In the genomic region with DNA sequence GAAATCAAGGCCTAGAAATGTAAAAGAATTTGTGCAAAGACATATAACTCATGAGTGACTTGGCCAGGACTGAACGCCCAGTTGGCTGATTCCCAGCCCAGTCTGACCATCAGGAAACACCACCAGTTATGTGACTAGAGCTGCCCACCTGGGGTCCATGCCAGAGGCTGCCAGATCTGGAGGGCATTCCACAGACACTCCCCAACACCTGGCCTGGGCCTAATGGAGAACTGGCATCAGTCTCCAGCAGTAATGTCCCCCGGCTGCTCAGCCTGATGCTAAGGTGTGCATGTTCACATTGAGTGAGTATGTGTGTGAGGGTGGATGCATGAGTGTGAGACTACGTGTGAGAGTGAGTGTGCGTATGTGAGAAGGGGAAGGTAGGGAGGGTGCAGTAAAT, we compare ENCODE assay signal across 17 cellular contexts. TPM values are rescaled to one million over a fixed set of nuclear protein-coding genes. Genes with fewer than 3 reads are reported as not detected.
DNase-seq lines count a peak whose midpoint lies in the region; ATAC-seq, FAIRE-seq and TF ChIP-seq lines count a peak whose summit lies in the region.
"Had no signal": no experiment of that assay in that cellular context is flagged by ENCODE, and none has a peak within 500 bp of the region (broad histone marks: within the 10 kb centered on the region; RNA-seq: fewer than 3 reads in every experiment).

No MANE protein-coding gene starts in this region.

- H3K27ac Mint-ChIP-seq in immature natural killer cell, result peak overlapping the region in 5 of 6 donors; percentile 15 to 76 (median 36)
- no peak overlapping the region for H3K27ac Mint-ChIP-seq in stimulated activated memory B cell treated with anti-CD40 and anti-IgM and Interleukin-4, amounts not matched to agents 10 μg/mL and 1 μg/mL and 100 μg/mL, for 72 hours

- H2AK9ac ChIP-seq in IMR-90 (replicated peaks; ENCODE audit: low read depth, low read length, poor library complexity), result peak overlapping the region; percentile 62

- peaks cover 9% of the 10 kb centered on the region for H3K9me1 ChIP-seq in IMR-90 (ENCODE audit: insufficient read depth, low read length)

- H3K9me3 Mint-ChIP-seq in immature natural killer cell, result no peaks in the 10 kb centered on the region
- H3K9me3 Mint-ChIP-seq in stimulated activated memory B cell treated with anti-CD40 and anti-IgM and Interleukin-4, amounts not matched to agents 10 μg/mL and 1 μg/mL and 100 μg/mL, for 72 hours, result no peaks in the 10 kb centered on the region

- peak overlapping the region; percentile 16; the same call in 1 of the 2 replicates for H4K91ac ChIP-seq in IMR-90 (ENCODE audit: insufficient read depth, low read depth, low read length)

- peak overlapping the region; percentile 69 for H3K4ac ChIP-seq in IMR-90 (ENCODE audit: low read depth, low read length)

- H2AFZ ChIP-seq in IMR-90 (replicated peaks; ENCODE audit: low read length, poor library complexity), result peak overlapping the region; percentile 82

- dilution Hi-C loops in IMR-90 (cut with HindIII; ENCODE audit: low sequenced_read_pairs, unreplicated experiment), result no loop called here

- H3K4me1 ChIP-seq in A549 (peaks cover 21% of the 10 kb centered on the region; the same call in 2 of the 3 replicates), IMR-90 (ENCODE audit: control insufficient read depth, insufficient read depth, low read length) (peaks cover 10% of the 10 kb centered on the region)
- H3K4me1 ChIP-seq in effector memory CD4-positive, alpha-beta T cell (ENCODE audit: control insufficient read depth, insufficient read depth, low read length, poor library complexity, severe bottlenecking), result no peaks in the 10 kb centered on the region
- H3K4me1 ChIP-seq: Caco-2 had no signal

- H3K4me1 Mint-ChIP-seq in immature natural killer cell, result peaks cover 11 to 20% of the 10 kb centered on the region in 2 donors
- H3K4me1 Mint-ChIP-seq in stimulated activated memory B cell treated with anti-CD40 and anti-IgM and Interleukin-4, amounts not matched to agents 10 μg/mL and 1 μg/mL and 100 μg/mL, for 72 hours, result peaks cover 8% of the 10 kb centered on the region

- POLR2A ChIA-PET in A549 (lab: Yijun Ruan, JAX) (no interaction called here), IMR-90 (lab: Charles Lee; ENCODE audit: unreplicated experiment) (no interaction called here)

- 0 out of 4 replicates have a peak overlapping the region, but pooled peaks of 1 of the 2 experiments have one; percentile 14 for H4K8ac ChIP-seq in IMR-90 (ENCODE audit: low read depth in 2 of 2, low read length in 2 of 2)

- H2BK5ac ChIP-seq in IMR-90 (ENCODE audit: low read depth, low read length, poor library complexity, severe bottlenecking), result peak overlapping the region; percentile 65

- H3K36me3 ChIP-seq in IMR-90 (ENCODE audit: control insufficient read depth, insufficient read depth, low read length), result no peaks in the 10 kb centered on the region
- no peaks in the 10 kb centered on the region for H3K36me3 ChIP-seq in effector memory CD4-positive, alpha-beta T cell (ENCODE audit: control insufficient read depth, insufficient read depth, low read length)

- H3K14ac ChIP-seq in IMR-90 (replicated peaks; ENCODE audit: low read depth, low read length), result peak overlapping the region; percentile 62; the same call in 1 of the 2 replicates

- no peak for DNase-seq in A549 (ENCODE audit: low read depth in 1 of 2, low spot score in 1 of 2)
- DNase-seq in IMR-90, result no peak
- DNase-seq in immature natural killer cell, result no peak
- no peak for DNase-seq in effector memory CD4-positive, alpha-beta T cell
- DNase-seq in GM19239 (ENCODE audit: insufficient read length, low spot score), result no peak
- no peak for DNase-seq in MV-4-11 (lab: John Stamatoyannopoulos, UW)
- DNase-seq: AML-193, Caco-2, H9, Kasumi-1, MM.1S, NCI-H1105, NCI-H187, NCI-H526 treated with DMSO at 0.1 percent for 48 hours had no signal

- TF ChIP-seq CTCF in A549 (IDR thresholded peaks at IDR 0.05) (no peak), IMR-90 (conservative IDR thresholded peaks at IDR 0.05; ENCODE audit: low read depth, low read length) (no peak)

- H3K56ac ChIP-seq in IMR-90 (ENCODE audit: extremely low read depth, insufficient read depth, low read length), result no peak overlapping the region

- in situ Hi-C loops in IMR-90 (cut with MboI; ENCODE audit: low sequenced_read_pairs), result no loop called here

- peak overlapping the region; percentile 68 for H2BK120ac ChIP-seq in IMR-90 (ENCODE audit: low read depth, low read length)

- no peaks in the 10 kb centered on the region for H4K20me1 ChIP-seq in IMR-90 (ENCODE audit: insufficient read depth, low read length)

- no peak for TF ChIP-seq RAD21 in A549 (conservative IDR thresholded peaks at IDR 0.05 in 1 of 2, IDR thresholded peaks at IDR 0.05 in 1 of 2)
- TF ChIP-seq RAD21 in IMR-90 (IDR thresholded peaks at IDR 0.05; ENCODE audit: low read length), result no peak

- intact Hi-C loops in IMR-90 (cut with micrococcal nuclease), result no loop called here

- H3K4me3 Mint-ChIP-seq in immature natural killer cell, result no peak overlapping the region
- H3K4me3 Mint-ChIP-seq in stimulated activated memory B cell treated with anti-CD40 and anti-IgM and Interleukin-4, amounts not matched to agents 10 μg/mL and 1 μg/mL and 100 μg/mL, for 72 hours, result no peak overlapping the region
- H3K4me3 Mint-ChIP-seq: H9, IgD-negative memory B cell had no signal

- H3K27me3 ChIP-seq in IMR-90 (ENCODE audit: control insufficient read depth, insufficient read depth, low read length), result no peaks in the 10 kb centered on the region
- no peaks in the 10 kb centered on the region for H3K27me3 ChIP-seq in effector memory CD4-positive, alpha-beta T cell (replicated peaks; ENCODE audit: control insufficient read depth, insufficient read depth, low read length, poor library complexity, severe bottlenecking)

- peak; percentile 27 to 28; a peak in 3 of 6 replicates for ATAC-seq in A549
- ATAC-seq in IMR-90 (ENCODE audit: low read depth), result no peak
- ATAC-seq in stimulated activated memory B cell treated with anti-CD40 and anti-IgM and Interleukin-4, amounts not matched to agents 10 μg/mL and 1 μg/mL and 100 μg/mL, for 72 hours, result peak; percentile 43

- no peak overlapping the region for H3K9ac ChIP-seq in IMR-90 (ENCODE audit: low read depth, low read length)

- H3K79me1 ChIP-seq in IMR-90 (ENCODE audit: low read depth in 1 of 2, low read length in 2 of 2), result peaks cover 0 to 8% of the 10 kb centered on the region in 2 experiments; a peak in 1 of 4 replicates

- no peak for TF ChIP-seq POLR2A in A549 (IDR thresholded peaks at IDR 0.05; ENCODE audit: low read length)
- TF ChIP-seq POLR2A in IMR-90 (IDR thresholded peaks at IDR 0.05; ENCODE audit: low read depth, low read length), result no peak

- H3K4me2 ChIP-seq in A549, result no peak overlapping the region
- H3K4me2 ChIP-seq in IMR-90 (ENCODE audit: low read depth, low read length), result no peak overlapping the region

- CTCF ChIA-PET in A549 (lab: Yijun Ruan, JAX), result interaction anchor here (1.5 to 1.6 kb wide), 2 partner anchors 37 to 119 kb away, joined by 5 read pairs; no protein-coding TSS in a partner anchor
- CTCF ChIA-PET in IMR-90 (lab: Yijun Ruan, JAX), result no interaction called here

- H2AK5ac ChIP-seq in IMR-90 (ENCODE audit: low read depth, low read length), result peak overlapping the region; percentile 69; the same call in 1 of the 2 replicates

- peaks cover 13 to 19% (median 16%) of the 10 kb centered on the region in 3 donors for H3K36me3 Mint-ChIP-seq in immature natural killer cell
- H3K36me3 Mint-ChIP-seq in stimulated activated memory B cell treated with anti-CD40 and anti-IgM and Interleukin-4, amounts not matched to agents 10 μg/mL and 1 μg/mL and 100 μg/mL, for 72 hours, result no peaks in the 10 kb centered on the region

- peak overlapping the region; percentile 7; the same call in 1 of the 2 replicates for H3K18ac ChIP-seq in IMR-90 (ENCODE audit: low read depth, low read length)

- 88% methylated on average over 4 of the region's 4 CpGs for WGBS in A549 (ENCODE audit: missing lambda C conversion rate)
- 75% methylated on average over 2 of the region's 4 CpGs; no CpG with 5 or more reads in 1 of the 2 experiments for WGBS in IMR-90 (ENCODE audit: extremely low coverage in 2 of 2, insufficient read length in 1 of 2), 2 experiments

- H3K9me3 ChIP-seq in A549 (no peaks in the 10 kb centered on the region), IMR-90 (ENCODE audit: control insufficient read depth, insufficient read depth, low read length) (no peaks in the 10 kb centered on the region)
- no peaks in the 10 kb centered on the region for H3K9me3 ChIP-seq in effector memory CD4-positive, alpha-beta T cell (ENCODE audit: control insufficient read depth, low read length)
- H3K9me3 ChIP-seq: Caco-2 had no signal

- no peak overlapping the region for H4K5ac ChIP-seq in IMR-90 (ENCODE audit: low read depth, low read length)

- no TSS peak for BruUV-seq in IMR-90 (replicated peaks; lab: Mats Ljungman, UMichigan)

- H3K4me3 ChIP-seq in A549 (no peak overlapping the region), IMR-90 (ENCODE audit: insufficient read depth, low read depth, low read length) (no peak overlapping the region)
- H3K4me3 ChIP-seq in effector memory CD4-positive, alpha-beta T cell (ENCODE audit: insufficient read depth, low read depth, low read length, poor library complexity, severe bottlenecking), result no peak overlapping the region

- FAIRE-seq in A549 (lab: Jason Lieb, UNC) (no peak), GM19239 (lab: Jason Lieb, UNC) (no peak)

- H2BK20ac ChIP-seq in IMR-90 (ENCODE audit: low read depth, low read length), result peak overlapping the region; percentile 5; the same call in 1 of the 2 replicates

- H3K23ac ChIP-seq in IMR-90 (ENCODE audit: low read depth, low read length), result no peak overlapping the region

- H2BK15ac ChIP-seq in IMR-90 (ENCODE audit: low read depth, low read length), result peak overlapping the region; percentile 77; the same call in 2 of the 3 replicates

- H3K27ac ChIP-seq in A549 (peak overlapping the region in 1 of 2 experiments; percentile 5; a peak in 3 of 6 replicates), IMR-90 (ENCODE audit: insufficient read depth, low read length) (no peak overlapping the region)
- H3K27ac ChIP-seq in effector memory CD4-positive, alpha-beta T cell (ENCODE audit: insufficient read depth, low read length, poor library complexity, severe bottlenecking), result no peak overlapping the region
- H3K27ac ChIP-seq: RWPE1 had no signal

- H3K27me3 Mint-ChIP-seq in immature natural killer cell (ENCODE audit: low read depth in 3 of 3), result peaks cover 0 to 4% (median 0%) of the 10 kb centered on the region in 3 donors
- H3K27me3 Mint-ChIP-seq in stimulated activated memory B cell treated with anti-CD40 and anti-IgM and Interleukin-4, amounts not matched to agents 10 μg/mL and 1 μg/mL and 100 μg/mL, for 72 hours, result no peaks in the 10 kb centered on the region
- H3K27me3 Mint-ChIP-seq: IgD-negative memory B cell had no signal

- no peak for TF ChIP-seq EP300 in A549 (IDR thresholded peaks at IDR 0.05)

RNA-seq across cellular contexts. Expression of gene PLAAT3, which starts 15.7 kb away (rescaled TPM):
- polyA plus RNA-seq in A549 (2011; rRNA removed), result 65.2 and 71.1 TPM in 2 replicates
- polyA plus RNA-seq in A549 (2012; cell fraction: cytosol; rRNA removed), result 95.5 and 108 TPM in 2 replicates
- 50.2 and 51.9 TPM in 2 replicates for polyA plus RNA-seq in A549 (2012; cell fraction: nucleus; rRNA removed)
- polyA plus RNA-seq in A549 (2017; fragmentation: RNase III; extraction: RNeasy Plus Mini Kit Qiagen cat#74134 plus additional on column Dnase treatment), result 39.5 to 40.7 TPM (median 40.1 TPM) in 3 replicates
- polyA minus RNA-seq in A549 (2011; rRNA and poly(A)+ RNA removed), result 89.2 and 142 TPM in 2 replicates
- total RNA-seq in IMR-90 (2012; rRNA removed), result 3.2 and 3.3 TPM in 2 replicates
- polyA plus RNA-seq in IMR-90 (2012; rRNA removed), result 3.9 and 4.5 TPM in 2 replicates
- polyA plus RNA-seq in IMR-90 (2012; cell fraction: cytosol; rRNA removed), result 7.4 and 9.5 TPM in 2 replicates
- 2.0 and 3.0 TPM in 2 replicates for polyA plus RNA-seq in IMR-90 (2012; cell fraction: nucleus; rRNA removed; ENCODE audit: low replicate concordance)
- polyA plus RNA-seq in immature natural killer cell, result 10 to 100 TPM; 63.6 to 85.2 (median 84.6) TPM

RNA-seq across cellular contexts. Expression of gene PLAAT2, which starts 35.4 kb away (rescaled TPM):
- 0.56 and 0.57 TPM in 2 replicates for polyA plus RNA-seq in A549 (2011; rRNA removed)
- polyA plus RNA-seq in A549 (2012; cell fraction: cytosol; rRNA removed), result 0.71 and 1.3 TPM in 2 replicates
- 1.6 and 1.8 TPM in 2 replicates for polyA plus RNA-seq in A549 (2012; cell fraction: nucleus; rRNA removed)
- 0.14 to 0.42 TPM (median 0.26 TPM) in 3 replicates for polyA plus RNA-seq in A549 (2017; fragmentation: RNase III; extraction: RNeasy Plus Mini Kit Qiagen cat#74134 plus additional on column Dnase treatment)
- polyA minus RNA-seq in A549 (2011; rRNA and poly(A)+ RNA removed), result 0.39 TPM in 1 of 2 replicates, not detected in the other
- not detected in 2 replicates for total RNA-seq in IMR-90 (2012; rRNA removed)
- polyA plus RNA-seq in IMR-90 (2012; rRNA removed), result not detected in 2 replicates
- not detected in 2 replicates for polyA plus RNA-seq in IMR-90 (2012; cell fraction: cytosol; rRNA removed)
- not detected in 2 replicates for polyA plus RNA-seq in IMR-90 (2012; cell fraction: nucleus; rRNA removed; ENCODE audit: low replicate concordance)
- 1 to 10 TPM in 2 of 3 donors, not detected in 1; 2.8 to 3.0 TPM for polyA plus RNA-seq in immature natural killer cell
